Comparison of ENCODE assay signal across 21 cellular contexts in genomic region chr3:195468391-195468776, GRCh38. TPM values are rescaled to one million over a fixed set of nuclear protein-coding genes. Genes with fewer than 3 reads are reported as not detected.
DNase-seq lines count a peak whose midpoint lies in the region; ATAC-seq and TF ChIP-seq lines count a peak whose summit lies in the region.
"Had no signal": no experiment of that assay in that cellular context is flagged by ENCODE, and none has a peak within 500 bp of the region (broad histone marks: within the 10 kb centered on the region; RNA-seq: fewer than 3 reads in every experiment).

No MANE protein-coding gene starts in this region.

- H3K4me1 Mint-ChIP-seq in activated naive CD4-positive, alpha-beta T cell treated with anti-CD3 and anti-CD28 coated beads, Interleukin-2, amount 10 ng/mL, durations not matched to agents 7 days and 5 days: peaks cover 8% of the 10 kb centered on the region
- peaks cover 7 to 9% (median 8%) of the 10 kb centered on the region in 3 donors for H3K4me1 Mint-ChIP-seq in T-cell
- peaks cover 11% of the 10 kb centered on the region for H3K4me1 Mint-ChIP-seq in activated naive CD8-positive, alpha-beta T cell treated with anti-CD3 and anti-CD28 coated beads, Interleukin-2, amount 50 U/mL, for 24 hours
- H3K4me1 Mint-ChIP-seq in stimulated activated naive B cell treated with anti-CD40 and anti-IgM and Interleukin-4, amounts not matched to agents 10 μg/mL and 1 μg/mL and 100 μg/mL, for 72 hours: peaks cover 6 to 14% of the 10 kb centered on the region in 2 donors
- H3K4me1 Mint-ChIP-seq: memory B cell had no signal

- CTCF ChIA-PET in activated naive CD4-positive, alpha-beta T cell treated with anti-CD3 and anti-CD28 coated beads, Interleukin-2, amount 10 ng/mL, durations not matched to agents 7 days and 5 days (lab: Charles Lee): no interaction called here
- CTCF ChIA-PET in T-cell (lab: Charles Lee): no interaction called here

- H3K27ac Mint-ChIP-seq in activated naive CD4-positive, alpha-beta T cell treated with anti-CD3 and anti-CD28 coated beads, Interleukin-2, amount 10 ng/mL, durations not matched to agents 7 days and 5 days: peak overlapping the region; percentile 21
- peak overlapping the region; percentile 6 to 65 for H3K27ac Mint-ChIP-seq in T-cell
- peak overlapping the region; percentile 15 for H3K27ac Mint-ChIP-seq in activated naive CD8-positive, alpha-beta T cell treated with anti-CD3 and anti-CD28 coated beads, Interleukin-2, amount 50 U/mL, for 24 hours
- peak overlapping the region; percentile 37 for H3K27ac Mint-ChIP-seq in stimulated activated naive B cell treated with anti-CD40 and anti-IgM and Interleukin-4, amounts not matched to agents 10 μg/mL and 1 μg/mL and 100 μg/mL, for 72 hours
- H3K27ac Mint-ChIP-seq: dendritic cell treated with granulocyte-macrophage colony-stimulating factor and Interleukin-4, amounts not matched to agents 40 ng/mL and 50 ng/mL, for 4 days; memory B cell had no signal

- peak in 1 of 4 experiments; percentile 67 for ATAC-seq in T-cell (replicated peaks in 1 of 4)
- no peak for ATAC-seq in activated naive CD8-positive, alpha-beta T cell treated with anti-CD3 and anti-CD28 coated beads, Interleukin-2, amount 50 U/mL, for 24 hours
- ATAC-seq in stimulated activated naive B cell treated with anti-CD40 and anti-IgM and Interleukin-4, amounts not matched to agents 10 μg/mL and 1 μg/mL and 100 μg/mL, for 72 hours (replicated peaks): peak; percentile 25 to 62
- no peak for ATAC-seq in SK-N-SH treated with all-trans-retinoic acid at 6 μM for 48 hours
- ATAC-seq: Right ventricle myocardium inferior had no signal

- POLR2A ChIA-PET in T-cell (lab: Charles Lee): no interaction called here

- peaks cover 2% of the 10 kb centered on the region for H3K36me3 Mint-ChIP-seq in activated naive CD4-positive, alpha-beta T cell treated with anti-CD3 and anti-CD28 coated beads, Interleukin-2, amount 10 ng/mL, durations not matched to agents 7 days and 5 days
- no peaks in the 10 kb centered on the region for H3K36me3 Mint-ChIP-seq in T-cell
- peaks cover 7% of the 10 kb centered on the region for H3K36me3 Mint-ChIP-seq in activated naive CD8-positive, alpha-beta T cell treated with anti-CD3 and anti-CD28 coated beads, Interleukin-2, amount 50 U/mL, for 24 hours (ENCODE audit: low read depth)
- peaks cover 1 to 11% of the 10 kb centered on the region in 2 donors for H3K36me3 Mint-ChIP-seq in stimulated activated naive B cell treated with anti-CD40 and anti-IgM and Interleukin-4, amounts not matched to agents 10 μg/mL and 1 μg/mL and 100 μg/mL, for 72 hours

- peaks cover 13% of the 10 kb centered on the region for H3K9me3 Mint-ChIP-seq in activated naive CD4-positive, alpha-beta T cell treated with anti-CD3 and anti-CD28 coated beads, Interleukin-2, amount 10 ng/mL, durations not matched to agents 7 days and 5 days
- H3K9me3 Mint-ChIP-seq in T-cell: peaks cover 13 to 17% (median 14%) of the 10 kb centered on the region in 3 donors
- peaks cover 16% of the 10 kb centered on the region for H3K9me3 Mint-ChIP-seq in activated naive CD8-positive, alpha-beta T cell treated with anti-CD3 and anti-CD28 coated beads, Interleukin-2, amount 50 U/mL, for 24 hours
- H3K9me3 Mint-ChIP-seq in stimulated activated naive B cell treated with anti-CD40 and anti-IgM and Interleukin-4, amounts not matched to agents 10 μg/mL and 1 μg/mL and 100 μg/mL, for 72 hours: peaks cover 9 to 13% of the 10 kb centered on the region in 2 donors

- no peak overlapping the region for H3K4me3 Mint-ChIP-seq in activated naive CD4-positive, alpha-beta T cell treated with anti-CD3 and anti-CD28 coated beads, Interleukin-2, amount 10 ng/mL, durations not matched to agents 7 days and 5 days
- H3K4me3 Mint-ChIP-seq in T-cell: no peak overlapping the region
- no peak overlapping the region for H3K4me3 Mint-ChIP-seq in activated naive CD8-positive, alpha-beta T cell treated with anti-CD3 and anti-CD28 coated beads, Interleukin-2, amount 50 U/mL, for 24 hours
- no peak overlapping the region for H3K4me3 Mint-ChIP-seq in stimulated activated naive B cell treated with anti-CD40 and anti-IgM and Interleukin-4, amounts not matched to agents 10 μg/mL and 1 μg/mL and 100 μg/mL, for 72 hours
- H3K4me3 Mint-ChIP-seq: dendritic cell treated with granulocyte-macrophage colony-stimulating factor and Interleukin-4, amounts not matched to agents 40 ng/mL and 50 ng/mL, for 4 days; memory B cell had no signal

- no peak for DNase-seq in activated naive CD4-positive, alpha-beta T cell treated with anti-CD3 and anti-CD28 coated beads, Interleukin-2, amount 10 ng/mL, durations not matched to agents 7 days and 5 days
- DNase-seq in activated naive CD4-positive, alpha-beta T cell (lab: John Stamatoyannopoulos, UW): no peak
- DNase-seq in T-cell: peak in 7 of 34 experiments; percentile 6 to 35 (median 9)
- DNase-seq in activated naive CD8-positive, alpha-beta T cell treated with anti-CD3 and anti-CD28 coated beads, Interleukin-2, amount 50 U/mL, for 24 hours: no peak
- no peak for DNase-seq in stimulated activated naive B cell treated with anti-CD40 and anti-IgM and Interleukin-4, amounts not matched to agents 10 μg/mL and 1 μg/mL and 100 μg/mL, for 72 hours
- DNase-seq in CD1c-positive myeloid dendritic cell (ENCODE audit: extremely low spot score): no peak
- DNase-seq: activated effector memory CD4-positive, alpha-beta T cell treated with Interleukin-2 at 50 U/mL for 16 hours; anterior cingulate cortex; NCI-H1105 treated with DMSO at 0.1 percent for 48 hours; NCI-H2029 treated with DMSO at 0.1 percent for 48 hours; NCI-H446; occipital lobe; OCI-M1; spleen; stimulated activated CD4-positive, alpha-beta T cell treated with anti-CD3 and anti-CD28 coated beads, Interleukin-4, amount 100 ng/mL, for 4 hours; substantia nigra; SW 1271 had no signal

- H3K27me3 Mint-ChIP-seq in activated naive CD4-positive, alpha-beta T cell treated with anti-CD3 and anti-CD28 coated beads, Interleukin-2, amount 10 ng/mL, durations not matched to agents 7 days and 5 days: no peaks in the 10 kb centered on the region
- no peaks in the 10 kb centered on the region for H3K27me3 Mint-ChIP-seq in T-cell
- no peaks in the 10 kb centered on the region for H3K27me3 Mint-ChIP-seq in activated naive CD8-positive, alpha-beta T cell treated with anti-CD3 and anti-CD28 coated beads, Interleukin-2, amount 50 U/mL, for 24 hours
- H3K27me3 Mint-ChIP-seq in stimulated activated naive B cell treated with anti-CD40 and anti-IgM and Interleukin-4, amounts not matched to agents 10 μg/mL and 1 μg/mL and 100 μg/mL, for 72 hours: peaks cover 0 to 5% of the 10 kb centered on the region in 2 donors
- H3K27me3 Mint-ChIP-seq: dendritic cell treated with granulocyte-macrophage colony-stimulating factor and Interleukin-4, amounts not matched to agents 40 ng/mL and 50 ng/mL, for 4 days; memory B cell had no signal

TF ChIP-seq in SK-N-SH treated with all-trans-retinoic acid at 6 μM for 48 hours, 23 proteins besides CTCF, POLR2A, EP300 and RAD21 (continues in another document):
- no peak for TF ChIP-seq ZNF8 (CRISPR knock-in tag; IDR thresholded peaks at IDR 0.05)
- TF ChIP-seq GLIS3 (CRISPR knock-in tag; IDR thresholded peaks at IDR 0.05): no peak
- no peak for TF ChIP-seq CSRNP3 (CRISPR knock-in tag; IDR thresholded peaks at IDR 0.05)
- no peak for TF ChIP-seq ZFP3 (CRISPR knock-in tag; IDR thresholded peaks at IDR 0.05)
- TF ChIP-seq ARNTL (CRISPR knock-in tag; IDR thresholded peaks at IDR 0.05; ENCODE audit: borderline replicate concordance, low read depth): no peak
- no peak for TF ChIP-seq PATZ1 (CRISPR knock-in tag; IDR thresholded peaks at IDR 0.05; ENCODE audit: borderline replicate concordance)
- no peak for TF ChIP-seq OSR1 (CRISPR knock-in tag; IDR thresholded peaks at IDR 0.05)

RNA-seq across cellular contexts. Expression of gene ACAP2, which starts 25.6 kb away (rescaled TPM):
- 10 to 100 TPM; 63.6 to 90.7 (median 72.5) TPM for total RNA-seq in T-cell

Comparison
In these comparisons a context has a peak if more than half of its experiments do, and no peak if none do; other contexts are left out.
1. ATAC-seq: peak in stimulated activated naive B cell treated with anti-CD40 and anti-IgM and Interleukin-4, amounts not matched to agents 10 μg/mL and 1 μg/mL and 100 μg/mL, for 72 hours (2 of 2); none in activated naive CD8-positive, alpha-beta T cell treated with anti-CD3 and anti-CD28 coated beads, Interleukin-2, amount 50 U/mL, for 24 hours (single experiment) and SK-N-SH treated with all-trans-retinoic acid at 6 μM for 48 hours (single experiment).
2. Peak in every context shown above with its lines, with median percentiles within 50 percentile points of each other: H3K27ac Mint-ChIP-seq.